8 cellular contexts compared by ENCODE assay signal in genomic region chr9:78296893-78297671, GRCh38. TPM values are rescaled to one million over a fixed set of nuclear protein-coding genes. Genes with fewer than 3 reads are reported as not detected.
DNase-seq lines count a peak whose midpoint lies in the region; ATAC-seq and TF ChIP-seq lines count a peak whose summit lies in the region.

PSAT1 (plus strand) TSS chr9:78297125; CDS start chr9:78297211, 86 bp downstream.

- H3K27me3 ChIP-seq in BLaER1 = no peaks in the 10 kb centered on the region
- peaks cover 4 to 56% of the 10 kb centered on the region in 2 donors for H3K27me3 ChIP-seq in left lung

- CTCF ChIA-PET in activated CD4-positive, alpha-beta T cell treated with anti-CD3 and anti-CD28 coated beads, Interleukin-2, amount 10 ng/mL, durations not matched to agents 7 days and 5 days (lab: Charles Lee) = interaction anchor here (1.3 to 1.5 kb wide), 4 partner anchors 9 to 72 kb away, joined by 3 to 8 read pairs (median 4); no protein-coding TSS in a partner anchor

- DNase-seq in NCI-H69 (lab: John Stamatoyannopoulos, UW) = peak; percentile 99
- DNase-seq in activated CD4-positive, alpha-beta T cell treated with anti-CD3 and anti-CD28 coated beads, Interleukin-2, amount 10 ng/mL, durations not matched to agents 7 days and 5 days = peak; percentile 94
- DNase-seq in left lung = peak; percentile 90 to 91
- peak; percentile 87 for DNase-seq in stimulated activated CD4-positive, alpha-beta T cell treated with anti-CD3 and anti-CD28 coated beads, Interleukin-2, amount 100 ng/mL, for 4 hours (ENCODE audit: low read depth)

- H3K4me1 ChIP-seq in BLaER1 (peaks cover 31% of the 10 kb centered on the region), left lung (peaks cover 12 to 25% of the 10 kb centered on the region in 2 donors)

- peak; percentile 96 for ATAC-seq in GM19351 (IDR thresholded peaks at IDR 0.05; ENCODE audit: unreplicated experiment)
- ATAC-seq in HG03520 (IDR thresholded peaks at IDR 0.05; ENCODE audit: unreplicated experiment) = peak; percentile 98
- peak; percentile 96 for ATAC-seq in left lung

- H3K9me3 ChIP-seq in BLaER1 (no peaks in the 10 kb centered on the region), left lung (no peaks in the 10 kb centered on the region)

- H3K4me3 Mint-ChIP-seq in activated CD4-positive, alpha-beta T cell treated with anti-CD3 and anti-CD28 coated beads, Interleukin-2, amount 10 ng/mL, durations not matched to agents 7 days and 5 days = peak within 1 kb of the TSS; percentile 91
- H3K4me3 Mint-ChIP-seq in dendritic cell treated with granulocyte-macrophage colony-stimulating factor and Interleukin-4, amounts not matched to agents 40 ng/mL and 50 ng/mL, for 4 days = peak within 1 kb of the TSS; percentile 78

- H3K9me3 Mint-ChIP-seq in activated CD4-positive, alpha-beta T cell treated with anti-CD3 and anti-CD28 coated beads, Interleukin-2, amount 10 ng/mL, durations not matched to agents 7 days and 5 days = no peaks in the 10 kb centered on the region
- no peaks in the 10 kb centered on the region for H3K9me3 Mint-ChIP-seq in dendritic cell treated with granulocyte-macrophage colony-stimulating factor and Interleukin-4, amounts not matched to agents 40 ng/mL and 50 ng/mL, for 4 days

- H3K36me3 Mint-ChIP-seq in activated CD4-positive, alpha-beta T cell treated with anti-CD3 and anti-CD28 coated beads, Interleukin-2, amount 10 ng/mL, durations not matched to agents 7 days and 5 days (ENCODE audit: low read depth) = peaks cover 20% of the 10 kb centered on the region
- H3K36me3 Mint-ChIP-seq in dendritic cell treated with granulocyte-macrophage colony-stimulating factor and Interleukin-4, amounts not matched to agents 40 ng/mL and 50 ng/mL, for 4 days (ENCODE audit: low read depth) = no peaks in the 10 kb centered on the region

- H3K4me1 Mint-ChIP-seq in activated CD4-positive, alpha-beta T cell treated with anti-CD3 and anti-CD28 coated beads, Interleukin-2, amount 10 ng/mL, durations not matched to agents 7 days and 5 days = peaks cover 54% of the 10 kb centered on the region
- H3K4me1 Mint-ChIP-seq in dendritic cell treated with granulocyte-macrophage colony-stimulating factor and Interleukin-4, amounts not matched to agents 40 ng/mL and 50 ng/mL, for 4 days (ENCODE audit: low read depth) = peaks cover 22% of the 10 kb centered on the region

- TF ChIP-seq CTCF in left lung (IDR thresholded peaks at IDR 0.05) = no peak

- peak within 1 kb of the TSS; percentile 94 for H3K4me2 ChIP-seq in BLaER1

- H3K27ac ChIP-seq in BLaER1 (peak within 1 kb of the TSS; percentile 96), left lung (peak within 1 kb of the TSS; percentile 39 to 53)

- peak within 1 kb of the TSS; percentile 93 for H3K9ac ChIP-seq in BLaER1

- peaks cover 36% of the 10 kb centered on the region for H4K20me1 ChIP-seq in BLaER1

- H3K4me3 ChIP-seq in BLaER1 = peak within 1 kb of the TSS; percentile 77
- peak within 1 kb of the TSS; percentile 51 to 63 for H3K4me3 ChIP-seq in left lung

- POLR2A ChIA-PET in activated CD4-positive, alpha-beta T cell treated with anti-CD3 and anti-CD28 coated beads, Interleukin-2, amount 10 ng/mL, durations not matched to agents 7 days and 5 days (lab: Charles Lee) = interaction anchor here (0.5 to 1.5 kb wide), 5 partner anchors 8 to 1243 kb away, joined by 3 to 6 read pairs (median 3); partner anchors contain the start of gene CEP78

- H3K27me3 Mint-ChIP-seq in activated CD4-positive, alpha-beta T cell treated with anti-CD3 and anti-CD28 coated beads, Interleukin-2, amount 10 ng/mL, durations not matched to agents 7 days and 5 days = no peaks in the 10 kb centered on the region
- H3K27me3 Mint-ChIP-seq in dendritic cell treated with granulocyte-macrophage colony-stimulating factor and Interleukin-4, amounts not matched to agents 40 ng/mL and 50 ng/mL, for 4 days = peaks cover 58% of the 10 kb centered on the region

- peak within 1 kb of the TSS; percentile 96 for H3K27ac Mint-ChIP-seq in activated CD4-positive, alpha-beta T cell treated with anti-CD3 and anti-CD28 coated beads, Interleukin-2, amount 10 ng/mL, durations not matched to agents 7 days and 5 days
- no peak within 1 kb of the TSS for H3K27ac Mint-ChIP-seq in dendritic cell treated with granulocyte-macrophage colony-stimulating factor and Interleukin-4, amounts not matched to agents 40 ng/mL and 50 ng/mL, for 4 days

- intact Hi-C loops in dendritic cell treated with granulocyte-macrophage colony-stimulating factor and Interleukin-4, amounts not matched to agents 40 ng/mL and 50 ng/mL, for 4 days (cut with micrococcal nuclease) = no loop called here
- intact Hi-C loops in left lung (cut with DNase I) = no loop called here

- H3K36me3 ChIP-seq in BLaER1 = peaks cover 26% of the 10 kb centered on the region
- peaks cover 0 to 6% of the 10 kb centered on the region in 2 donors for H3K36me3 ChIP-seq in left lung

RNA-seq across cellular contexts. Expression of gene PSAT1, which starts in this region (rescaled TPM):
- 10 to 100 TPM; 68.6 to 71.3 TPM for total RNA-seq in activated CD4-positive, alpha-beta T cell treated with anti-CD3 and anti-CD28 coated beads, Interleukin-2, amount 10 ng/mL, durations not matched to agents 7 days and 5 days
- 10 to 100 TPM; 15.9 to 39.4 TPM for total RNA-seq in left lung

Comparison
In these comparisons a context has a peak if more than half of its experiments do, and no peak if none do; other contexts are left out.
1. Peak in every context shown above with its lines: DNase-seq, ATAC-seq, H3K4me3 ChIP-seq and H3K27ac ChIP-seq.